ENCODE assay signal across 11 cellular contexts in the genomic region with DNA sequence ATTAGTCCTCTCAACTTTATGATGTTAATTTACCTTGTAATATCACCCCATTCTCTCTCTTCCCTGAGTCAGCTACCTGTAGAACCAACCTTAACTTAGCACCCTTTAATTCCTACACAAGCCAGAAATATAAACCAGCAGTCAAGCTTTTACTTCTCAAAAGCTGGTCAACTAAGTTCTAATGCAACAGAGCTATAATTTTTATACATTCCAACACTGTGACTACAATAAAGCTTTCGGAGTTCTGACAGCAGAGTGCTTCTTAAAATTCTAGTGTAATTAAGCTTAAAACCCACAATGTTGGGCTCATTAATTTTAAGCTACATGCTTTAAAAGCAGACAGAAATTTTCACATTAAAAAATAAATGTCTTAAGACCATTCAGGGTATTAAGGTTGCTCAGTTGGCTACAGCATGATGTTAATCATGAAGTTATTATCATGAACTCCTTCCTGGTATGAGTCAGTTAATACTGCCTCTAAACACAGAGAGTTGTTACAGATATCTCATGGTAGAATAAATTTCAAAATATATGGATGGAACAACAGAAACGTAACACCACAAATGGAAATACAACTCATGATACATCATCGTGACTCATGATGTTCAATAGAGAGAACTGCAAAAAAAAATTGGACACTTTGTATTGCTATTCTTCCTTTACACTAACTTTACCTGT.
DNase-seq lines count a peak whose midpoint lies in the region; ATAC-seq, FAIRE-seq and TF ChIP-seq lines count a peak whose summit lies in the region.
"Had no signal": no experiment of that assay in that cellular context is flagged by ENCODE, and none has a peak within 500 bp of the region (broad histone marks: within the 10 kb centered on the region; RNA-seq: fewer than 3 reads in every experiment).

No MANE protein-coding gene starts in this region.

- TF ChIP-seq POLR2A in endothelial cell of umbilical vein (IDR thresholded peaks at IDR 0.05; ENCODE audit: low read depth, low read length): no peak

- no peak for TF ChIP-seq CTCF in AG10803 (conservative IDR thresholded peaks at IDR 0.05; ENCODE audit: low read length)
- no peak for TF ChIP-seq CTCF in endothelial cell of umbilical vein (IDR thresholded peaks at IDR 0.05; ENCODE audit: extremely low read depth in 1 of 2, insufficient read depth in 1 of 2, low read depth in 1 of 2, low read length in 2 of 2)

- no peaks in the 10 kb centered on the region for H3K9me3 ChIP-seq in endothelial cell of umbilical vein (replicated peaks; ENCODE audit: control insufficient read depth, insufficient read depth, low read length)
- H3K9me3 ChIP-seq: MG63 had no signal

- no peaks in the 10 kb centered on the region for H4K20me1 ChIP-seq in endothelial cell of umbilical vein (replicated peaks; ENCODE audit: control insufficient read depth, extremely low read depth, insufficient read depth, low read length)

- H2AFZ ChIP-seq in endothelial cell of umbilical vein (ENCODE audit: low read depth, low read length): no peak overlapping the region

- DNase-seq in AG10803 (ENCODE audit: low read depth) (peak; percentile 86), NCI-H226 (peak; percentile 91), endothelial cell of umbilical vein (ENCODE audit: low read depth, low spot score) (peak; percentile 61), myocyte (ENCODE audit: low read depth) (peak; percentile 36), iPS-NIHi11 (ENCODE audit: low spot score) (no peak)
- DNase-seq in stimulated activated naive CD4-positive, alpha-beta T cell treated with Interleukin-2 at 50 U/mL for 16 hours (lab: John Stamatoyannopoulos, UW): no peak
- no peak for DNase-seq in stimulated activated CD4-positive, alpha-beta T cell treated with anti-CD3 and anti-CD28 coated beads, Interleukin-2, amount 100 ng/mL, for 48 hours
- DNase-seq: CD4-positive, alpha-beta memory T cell; MG63; NCI-H774 had no signal

- CTCF ChIA-PET in endothelial cell of umbilical vein (lab: Charles Lee): interaction anchor here (0.6 to 2.5 kb wide), 10 partner anchors 11 to 78 kb away, joined by 3 to 12 read pairs (median 4); no protein-coding TSS in a partner anchor

- H3K4me2 ChIP-seq in endothelial cell of umbilical vein (ENCODE audit: insufficient read depth, low read length): peak overlapping the region; percentile 36

- peaks cover 16% of the 10 kb centered on the region for H3K4me1 ChIP-seq in endothelial cell of umbilical vein (ENCODE audit: control insufficient read depth, extremely low read depth, insufficient read depth, low read length)

- peak; percentile 43 for FAIRE-seq in endothelial cell of umbilical vein (lab: Jason Lieb, UNC)

- no peaks in the 10 kb centered on the region for H3K36me3 ChIP-seq in endothelial cell of umbilical vein (ENCODE audit: control insufficient read depth in 2 of 2, extremely low read depth in 1 of 2, insufficient read depth in 2 of 2, low read length in 2 of 2)

- no peak overlapping the region for H3K9ac ChIP-seq in endothelial cell of umbilical vein (replicated peaks; ENCODE audit: extremely low read depth, insufficient read depth, low read length)

- no peaks in the 10 kb centered on the region for H3K27me3 ChIP-seq in endothelial cell of umbilical vein (ENCODE audit: control insufficient read depth in 2 of 2, insufficient read depth in 2 of 2, low read length in 2 of 2)
- H3K27me3 ChIP-seq: MG63 had no signal

- H3K4me3 ChIP-seq in AG10803 (ENCODE audit: low read length) (no peak overlapping the region), endothelial cell of umbilical vein (replicated peaks in 1 of 3; ENCODE audit: insufficient read depth in 1 of 3, low read depth in 1 of 3, low read length in 3 of 3) (no peak overlapping the region)
- H3K4me3 ChIP-seq: MG63 had no signal

- POLR2A ChIA-PET in endothelial cell of umbilical vein (lab: Charles Lee): no interaction called here

- H3K9me1 ChIP-seq in endothelial cell of umbilical vein (replicated peaks; ENCODE audit: control insufficient read depth, extremely low read depth, insufficient read depth, low read length): no peaks in the 10 kb centered on the region

- intact Hi-C loops in endothelial cell of umbilical vein (cut with micrococcal nuclease): loop anchor here (5.0 kb wide), 1 partner anchor 35 kb away; no protein-coding TSS in a partner anchor

- no peak for ATAC-seq in HG03457 (IDR thresholded peaks at IDR 0.05; ENCODE audit: unreplicated experiment)

- no peaks in the 10 kb centered on the region for H3K79me2 ChIP-seq in endothelial cell of umbilical vein (ENCODE audit: control insufficient read depth, insufficient read depth, low read length)

- dilution Hi-C loops in endothelial cell of umbilical vein (cut with MboI; ENCODE audit: extremely low pct_ligation_motif_present, low sequenced_read_pairs): no loop called here

- peak overlapping the region; percentile 66 for H3K27ac ChIP-seq in endothelial cell of umbilical vein (ENCODE audit: insufficient read depth, low read depth, low read length)

- BruUV-seq in endothelial cell of umbilical vein (replicated peaks; lab: Mats Ljungman, UMichigan): TSS peak; percentile 67

TF ChIP-seq in endothelial cell of umbilical vein, 7 proteins besides CTCF, POLR2A, EP300 and RAD21:
- TF ChIP-seq JUN (IDR thresholded peaks at IDR 0.05; ENCODE audit: borderline replicate concordance, insufficient read depth, insufficient read length, low read depth) (peak; percentile 61), FOS (IDR thresholded peaks at IDR 0.05; ENCODE audit: borderline replicate concordance, insufficient read depth, low read length) (peak; percentile 88), POLR2AphosphoS5 (IDR thresholded peaks at IDR 0.05; ENCODE audit: insufficient read depth, low read depth, low read length) (no peak), GATA2 (IDR thresholded peaks at IDR 0.05; ENCODE audit: insufficient read depth, insufficient read length, low read depth, low read length) (no peak), EZH2 (IDR thresholded peaks at IDR 0.05; ENCODE audit: borderline replicate concordance, low read depth, low read length, severe bottlenecking) (no peak)

Comparison
In these comparisons a context has a peak if more than half of its experiments do, and no peak if none do; other contexts are left out.
1. DNase-seq: peak in AG10803 (single experiment), NCI-H226 (single experiment), endothelial cell of umbilical vein (single experiment) and myocyte (single experiment); none in stimulated activated naive CD4-positive, alpha-beta T cell treated with Interleukin-2 at 50 U/mL for 16 hours (single experiment), iPS-NIHi11 (single experiment) and stimulated activated CD4-positive, alpha-beta T cell treated with anti-CD3 and anti-CD28 coated beads, Interleukin-2, amount 100 ng/mL, for 48 hours (0 of 2).